ENCODE assay signal across 12 cellular contexts in the genomic region with DNA sequence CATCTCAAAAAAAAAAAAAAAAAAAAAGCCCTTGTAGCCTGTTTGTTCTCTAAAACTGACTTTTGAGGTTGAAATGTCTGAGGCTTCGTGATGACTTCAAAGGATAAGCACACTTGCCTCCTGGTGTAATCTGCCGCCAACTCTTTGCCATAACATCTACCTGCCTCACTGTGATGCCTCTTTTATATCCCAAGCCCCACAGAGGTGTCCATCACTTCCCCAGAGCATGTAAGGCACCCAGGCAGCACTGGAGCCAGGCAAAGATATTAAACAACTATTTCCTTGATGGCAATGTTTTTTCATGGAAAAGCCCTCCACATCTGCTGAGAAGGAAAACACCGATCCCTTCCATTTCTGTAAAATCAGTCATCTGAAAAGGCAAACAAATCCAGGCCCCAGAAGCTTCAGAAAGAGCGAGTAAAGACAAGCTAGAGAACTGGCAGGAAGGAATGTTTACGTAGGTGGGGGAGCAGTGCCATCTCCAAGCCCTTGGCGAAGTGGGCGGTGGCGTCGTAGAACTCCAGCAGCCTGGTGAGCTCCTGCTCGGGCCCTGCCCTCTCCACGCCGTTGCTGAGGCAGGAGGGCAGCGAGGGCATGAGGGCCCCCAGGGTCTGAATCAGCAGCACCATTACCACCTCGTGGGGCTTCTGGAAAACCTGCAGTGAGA. TPM values are rescaled to one million over a fixed set of nuclear protein-coding genes. Genes with fewer than 3 reads are reported as not detected.
A peak's percentile ranks its signal among the peaks of the same experiment; 100 is the strongest.
DNase-seq lines count a peak whose midpoint lies in the region; ATAC-seq and TF ChIP-seq lines count a peak whose summit lies in the region.
"Had no signal": no experiment of that assay in that cellular context is flagged by ENCODE, and none has a peak within 500 bp of the region (broad histone marks: within the 10 kb centered on the region; RNA-seq: fewer than 3 reads in every experiment).

No MANE protein-coding gene starts in this region.

- no peak overlapping the region for H3K9ac ChIP-seq in parathyroid adenoma

- no peaks in the 10 kb centered on the region for H3K4me1 Mint-ChIP-seq in activated naive CD8-positive, alpha-beta T cell treated with anti-CD3 and anti-CD28 coated beads, Interleukin-2, amount 50 U/mL, for 24 hours

- no peaks in the 10 kb centered on the region for H3K4me1 ChIP-seq in parathyroid adenoma
- H3K4me1 ChIP-seq: right lobe of liver had no signal

- no peaks in the 10 kb centered on the region for H3K27me3 Mint-ChIP-seq in activated naive CD8-positive, alpha-beta T cell treated with anti-CD3 and anti-CD28 coated beads, Interleukin-2, amount 50 U/mL, for 24 hours

- peak overlapping the region; percentile 66 for H3K27ac ChIP-seq in parathyroid adenoma

- no peak overlapping the region for H2AFZ ChIP-seq in parathyroid adenoma

- ATAC-seq in sciatic nerve: no peak
- ATAC-seq in activated naive CD8-positive, alpha-beta T cell treated with anti-CD3 and anti-CD28 coated beads, Interleukin-2, amount 50 U/mL, for 24 hours: no peak

- H3K36me3 Mint-ChIP-seq in activated naive CD8-positive, alpha-beta T cell treated with anti-CD3 and anti-CD28 coated beads, Interleukin-2, amount 50 U/mL, for 24 hours (ENCODE audit: low read depth): peaks cover 23% of the 10 kb centered on the region

- H3K9me3 Mint-ChIP-seq in activated naive CD8-positive, alpha-beta T cell treated with anti-CD3 and anti-CD28 coated beads, Interleukin-2, amount 50 U/mL, for 24 hours: no peaks in the 10 kb centered on the region

- no peak overlapping the region for H3K4me3 ChIP-seq in parathyroid adenoma (ENCODE audit: low read depth, low read length)
- H3K4me3 ChIP-seq: right lobe of liver had no signal

- no peak for TF ChIP-seq CTCF in parathyroid adenoma (IDR thresholded peaks at IDR 0.05)

- no peaks in the 10 kb centered on the region for H3K9me3 ChIP-seq in parathyroid adenoma (ENCODE audit: control insufficient read depth, low read length)
- H3K9me3 ChIP-seq: right lobe of liver had no signal

- no peak overlapping the region for H3K27ac Mint-ChIP-seq in activated naive CD8-positive, alpha-beta T cell treated with anti-CD3 and anti-CD28 coated beads, Interleukin-2, amount 50 U/mL, for 24 hours

- no peaks in the 10 kb centered on the region for H3K79me2 ChIP-seq in parathyroid adenoma

- intact Hi-C loops in sciatic nerve (cut with DNase I): no loop called here

- DNase-seq in DMS53 treated with DMSO at 0.1 percent for 48 hours (lab: John Stamatoyannopoulos, UW; ENCODE audit: unreplicated experiment) (peak; percentile 63), NCI-H2196 (lab: John Stamatoyannopoulos, UW; ENCODE audit: unreplicated experiment) (peak; percentile 75), dermis blood vessel endothelial cell (peak; percentile 51), AML-193 (lab: John Stamatoyannopoulos, UW) (no peak), SKM-1 treated with dmso at 0.1 percent for 144 hours (lab: John Stamatoyannopoulos, UW; ENCODE audit: unreplicated experiment) (no peak), sciatic nerve (ENCODE audit: low spot score) (no peak)
- DNase-seq in activated naive CD8-positive, alpha-beta T cell treated with anti-CD3 and anti-CD28 coated beads, Interleukin-2, amount 50 U/mL, for 24 hours: no peak
- DNase-seq: hippocampal formation; NCI-H1436 treated with DMSO at 0.1 percent for 48 hours; right lobe of liver; stimulated activated naive CD4-positive, alpha-beta T cell had no signal

- H3K36me3 ChIP-seq in parathyroid adenoma (ENCODE audit: control insufficient read depth, insufficient read depth, low read length): no peaks in the 10 kb centered on the region

- no peak overlapping the region for H3K4me3 Mint-ChIP-seq in activated naive CD8-positive, alpha-beta T cell treated with anti-CD3 and anti-CD28 coated beads, Interleukin-2, amount 50 U/mL, for 24 hours

- no peak overlapping the region for H3K4me2 ChIP-seq in parathyroid adenoma (ENCODE audit: low read length)

- no peaks in the 10 kb centered on the region for H3K27me3 ChIP-seq in parathyroid adenoma (ENCODE audit: control insufficient read depth, insufficient read depth, low read length)
- H3K27me3 ChIP-seq: right lobe of liver had no signal

RNA-seq across cellular contexts. Expression of gene COG7, which starts 28.6 kb away (rescaled TPM):
- total RNA-seq in dermis blood vessel endothelial cell: 13.4 and 16.5 TPM in 2 replicates
- 29.4 TPM for total RNA-seq in sciatic nerve

Comparison
In these comparisons a context has a peak if more than half of its experiments do, and no peak if none do; other contexts are left out.
1. DNase-seq: peak in DMS53 treated with DMSO at 0.1 percent for 48 hours (single experiment), NCI-H2196 (single experiment) and dermis blood vessel endothelial cell (single experiment); none in AML-193 (0 of 2), SKM-1 treated with dmso at 0.1 percent for 144 hours (single experiment), sciatic nerve (single experiment) and activated naive CD8-positive, alpha-beta T cell treated with anti-CD3 and anti-CD28 coated beads, Interleukin-2, amount 50 U/mL, for 24 hours (single experiment).